8 cellular contexts compared by ENCODE assay signal in the genomic region with DNA sequence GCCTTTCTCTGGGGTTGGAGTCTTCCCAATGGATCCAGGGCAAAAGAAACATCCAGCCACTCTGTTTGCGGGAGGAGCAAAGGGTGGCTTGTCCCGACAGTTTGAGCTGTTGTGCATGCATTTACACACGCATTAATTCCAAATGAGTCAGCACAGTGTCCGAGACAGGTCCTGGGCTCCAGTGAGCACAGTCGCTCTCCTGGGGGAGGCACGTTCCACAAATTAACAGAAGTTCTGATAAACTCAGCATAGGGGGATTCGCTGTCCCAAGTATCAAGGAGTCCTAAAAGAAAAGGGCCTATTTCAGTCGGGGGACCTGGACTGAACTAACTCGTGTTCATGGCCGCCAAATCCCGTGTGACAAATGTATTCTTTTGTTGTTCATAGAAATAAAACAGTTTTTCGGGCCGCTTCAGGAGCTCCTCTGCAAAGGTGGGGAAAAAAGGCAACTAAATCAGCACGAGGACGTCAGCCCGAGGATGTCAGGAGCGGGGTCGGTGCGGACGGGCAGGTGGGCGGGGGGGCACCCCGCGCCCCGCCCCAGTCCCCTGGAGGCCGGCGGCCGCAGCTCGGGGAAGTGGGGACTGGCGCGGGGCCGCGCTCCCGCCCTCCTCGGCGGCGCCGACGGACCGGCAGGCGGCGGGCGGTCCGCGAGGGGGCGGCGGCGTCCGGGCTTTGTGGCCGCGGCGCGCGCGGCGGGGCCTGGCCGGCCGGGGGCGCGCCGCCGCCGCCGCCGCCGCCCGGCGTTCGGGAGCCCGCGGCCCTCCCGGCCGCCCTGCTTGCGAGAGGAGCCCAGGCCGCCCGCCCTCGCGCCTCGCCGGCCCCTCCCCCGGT. TPM values are rescaled to one million over a fixed set of nuclear protein-coding genes. Genes with fewer than 3 reads are reported as not detected.
A peak's percentile ranks its signal among the peaks of the same experiment; 100 is the strongest.
DNase-seq lines count a peak whose midpoint lies in the region; ATAC-seq and TF ChIP-seq lines count a peak whose summit lies in the region.

Gene MSANTD3, plus strand, starts transcription at position 612 of the 834 bp plus-strand sequence. CDS start 14,796 bp downstream, outside the sequence.

- TF ChIP-seq CTCF in IMR-90 (conservative IDR thresholded peaks at IDR 0.05; ENCODE audit: low read depth, low read length), result peak; percentile 31
- TF ChIP-seq CTCF in cardiac muscle cell (IDR thresholded peaks at IDR 0.05; ENCODE audit: low read depth, low read length), result no peak
- no peak for TF ChIP-seq CTCF in parathyroid adenoma (IDR thresholded peaks at IDR 0.05)

- H4K91ac ChIP-seq in IMR-90 (ENCODE audit: insufficient read depth, low read depth, low read length), result peak within 1 kb of the TSS; percentile 96

- peak within 1 kb of the TSS; percentile 42; the same call in 1 of the 2 replicates for H2BK20ac ChIP-seq in IMR-90 (ENCODE audit: low read depth, low read length)

- peak within 1 kb of the TSS; percentile 83 for H2AK5ac ChIP-seq in IMR-90 (ENCODE audit: low read depth, low read length)

- H3K27me3 ChIP-seq in IMR-90 (ENCODE audit: control insufficient read depth, insufficient read depth, low read length) (no peaks in the 10 kb centered on the region), adipocyte (replicated peaks; ENCODE audit: control insufficient read depth, insufficient read depth, low read length) (no peaks in the 10 kb centered on the region), cardiac muscle cell (no peaks in the 10 kb centered on the region), parathyroid adenoma (ENCODE audit: control insufficient read depth, insufficient read depth, low read length) (no peaks in the 10 kb centered on the region)

- H2BK120ac ChIP-seq in IMR-90 (ENCODE audit: low read depth, low read length), result peak within 1 kb of the TSS; percentile 98

- POLR2A ChIA-PET in IMR-90 (lab: Charles Lee; ENCODE audit: unreplicated experiment), result interaction anchor here (0.6 kb wide), 2 partner anchors 428 to 1074 kb away, joined by 5 to 8 read pairs; no protein-coding TSS in a partner anchor

- 0% methylated on average over 17 of the region's 80 CpGs; no CpG with 5 or more reads in 1 of the 2 experiments for WGBS in IMR-90 (ENCODE audit: extremely low coverage in 2 of 2, insufficient read length in 1 of 2), 2 experiments

- H2BK15ac ChIP-seq in IMR-90 (ENCODE audit: low read depth, low read length), result peak within 1 kb of the TSS; percentile 95; the same call in 2 of the 3 replicates

- peak within 1 kb of the TSS; percentile 99 for H3K4ac ChIP-seq in IMR-90 (ENCODE audit: low read depth, low read length)

- DNase-seq in Daoy (ENCODE audit: low read depth) (peak; percentile 89), IMR-90 (peak; percentile 76), SK-N-MC (ENCODE audit: low read depth, low spot score) (no peak), adipocyte (ENCODE audit: low read depth) (peak; percentile 90), cardiac muscle cell (ENCODE audit: low read depth in 1 of 2, low spot score in 1 of 2) (peak; percentile 66 to 89), ureter (ENCODE audit: low spot score) (peak; percentile 55)

- H3K4me1 ChIP-seq in IMR-90 (ENCODE audit: control insufficient read depth, insufficient read depth, low read length), result peaks cover 17% of the 10 kb centered on the region
- peaks cover 37% of the 10 kb centered on the region for H3K4me1 ChIP-seq in adipocyte (ENCODE audit: control insufficient read depth, insufficient read depth, low read length)
- peaks cover 10% of the 10 kb centered on the region for H3K4me1 ChIP-seq in cardiac muscle cell (ENCODE audit: low read depth)
- peaks cover 3% of the 10 kb centered on the region for H3K4me1 ChIP-seq in parathyroid adenoma

- H3K9me1 ChIP-seq in IMR-90 (ENCODE audit: insufficient read depth, low read length), result peaks cover 4% of the 10 kb centered on the region

- H2AK9ac ChIP-seq in IMR-90 (replicated peaks; ENCODE audit: low read depth, low read length, poor library complexity), result peak within 1 kb of the TSS; percentile 79

- peaks cover 6% of the 10 kb centered on the region; the same call in 1 of the 2 replicates for H4K20me1 ChIP-seq in IMR-90 (ENCODE audit: insufficient read depth, low read length)

- H3K79me2 ChIP-seq in parathyroid adenoma, result no peaks in the 10 kb centered on the region

- peak within 1 kb of the TSS; percentile 96 for H3K4me2 ChIP-seq in IMR-90 (ENCODE audit: low read depth, low read length)
- peak within 1 kb of the TSS; percentile 96 for H3K4me2 ChIP-seq in parathyroid adenoma (ENCODE audit: low read length)

- no peaks in the 10 kb centered on the region for H3K9me3 ChIP-seq in IMR-90 (ENCODE audit: control insufficient read depth, insufficient read depth, low read length)
- H3K9me3 ChIP-seq in SK-N-MC (ENCODE audit: low read depth, low read length), result no peaks in the 10 kb centered on the region
- H3K9me3 ChIP-seq in adipocyte (ENCODE audit: control insufficient read depth, low read length), result no peaks in the 10 kb centered on the region
- H3K9me3 ChIP-seq in cardiac muscle cell (ENCODE audit: low read depth), result no peaks in the 10 kb centered on the region
- no peaks in the 10 kb centered on the region for H3K9me3 ChIP-seq in parathyroid adenoma (ENCODE audit: control insufficient read depth, low read length)

- H3K4me3 ChIP-seq in IMR-90 (ENCODE audit: insufficient read depth, low read depth, low read length) (peak within 1 kb of the TSS; percentile 66), SK-N-MC (peak within 1 kb of the TSS; percentile 98), adipocyte (ENCODE audit: low read length) (peak within 1 kb of the TSS; percentile 90), cardiac muscle cell (peak within 1 kb of the TSS; percentile 97), parathyroid adenoma (ENCODE audit: low read depth, low read length) (peak within 1 kb of the TSS; percentile 75)

- H4K5ac ChIP-seq in IMR-90 (ENCODE audit: low read depth, low read length), result peak within 1 kb of the TSS; percentile 82

- in situ Hi-C loops in IMR-90 (cut with MboI; ENCODE audit: low sequenced_read_pairs), result no loop called here

- H3K23ac ChIP-seq in IMR-90 (ENCODE audit: low read depth, low read length), result peak within 1 kb of the TSS; percentile 100

- CTCF ChIA-PET in IMR-90 (lab: Yijun Ruan, JAX), result interaction anchor here (0.6 to 0.8 kb wide), 3 partner anchors 69 to 161 kb away, joined by 3 read pairs; no protein-coding TSS in a partner anchor

- H3K79me1 ChIP-seq in IMR-90 (ENCODE audit: low read depth in 1 of 2, low read length in 2 of 2), result peaks cover 5 to 22% of the 10 kb centered on the region in 2 experiments; a peak in 2 of 4 replicates

- intact Hi-C loops in IMR-90 (cut with micrococcal nuclease), result loop anchor here (1.0 to 10.0 kb wide), 5 partner anchors 74 to 1242 kb away; partner anchors contain the start of genes NR4A3 and TEX10

- H4K8ac ChIP-seq in IMR-90 (ENCODE audit: low read depth in 2 of 2, low read length in 2 of 2), result peak within 1 kb of the TSS; percentile 85 to 96

- H3K36me3 ChIP-seq in IMR-90 (ENCODE audit: control insufficient read depth, insufficient read depth, low read length) (peaks cover 3% of the 10 kb centered on the region; the same call in 1 of the 2 replicates), SK-N-MC (ENCODE audit: insufficient read depth, low read length) (no peaks in the 10 kb centered on the region), adipocyte (ENCODE audit: control insufficient read depth, insufficient read depth, low read length, severe bottlenecking) (no peaks in the 10 kb centered on the region), cardiac muscle cell (no peaks in the 10 kb centered on the region), parathyroid adenoma (ENCODE audit: control insufficient read depth, insufficient read depth, low read length) (no peaks in the 10 kb centered on the region)

- H3K56ac ChIP-seq in IMR-90 (ENCODE audit: extremely low read depth, insufficient read depth, low read length), result peak within 1 kb of the TSS; percentile 95

- peak; percentile 90 for TF ChIP-seq POLR2A in IMR-90 (IDR thresholded peaks at IDR 0.05; ENCODE audit: low read depth, low read length)

- BruUV-seq in IMR-90 (replicated peaks; lab: Mats Ljungman, UMichigan), result no TSS peak

- dilution Hi-C loops in IMR-90 (cut with HindIII; ENCODE audit: low sequenced_read_pairs, unreplicated experiment), result no loop called here

- peak within 1 kb of the TSS; percentile 92 for H3K18ac ChIP-seq in IMR-90 (ENCODE audit: low read depth, low read length)

- H3K14ac ChIP-seq in IMR-90 (replicated peaks; ENCODE audit: low read depth, low read length), result peak within 1 kb of the TSS; percentile 99

- H2AFZ ChIP-seq in IMR-90 (replicated peaks; ENCODE audit: low read length, poor library complexity) (peak within 1 kb of the TSS; percentile 85), parathyroid adenoma (peak within 1 kb of the TSS; percentile 79)

- H3K27ac ChIP-seq in IMR-90 (ENCODE audit: insufficient read depth, low read length), result peak within 1 kb of the TSS; percentile 95
- H3K27ac ChIP-seq in SK-N-MC, result peak within 1 kb of the TSS; percentile 75
- H3K27ac ChIP-seq in cardiac muscle cell, result peak within 1 kb of the TSS; percentile 95
- H3K27ac ChIP-seq in parathyroid adenoma, result peak within 1 kb of the TSS; percentile 7

- ATAC-seq in GM21576 (IDR thresholded peaks at IDR 0.05; ENCODE audit: unreplicated experiment) (peak; percentile 62), IMR-90 (ENCODE audit: low read depth) (peak; percentile 64)

- TF ChIP-seq RAD21 in IMR-90 (IDR thresholded peaks at IDR 0.05; ENCODE audit: low read length), result no peak; the same call in 1 of the 2 replicates

- H3K9ac ChIP-seq in IMR-90 (ENCODE audit: low read depth, low read length) (peak within 1 kb of the TSS; percentile 98), SK-N-MC (ENCODE audit: insufficient read length) (peak within 1 kb of the TSS; percentile 86), adipocyte (ENCODE audit: low read length) (peak within 1 kb of the TSS; percentile 90), parathyroid adenoma (no peak within 1 kb of the TSS)

- peak within 1 kb of the TSS; percentile 95 for H2BK5ac ChIP-seq in IMR-90 (ENCODE audit: low read depth, low read length, poor library complexity, severe bottlenecking)

TF ChIP-seq in IMR-90, 13 proteins besides CTCF, POLR2A, EP300 and RAD21 (continues in another document):
- TF ChIP-seq USF2 (IDR thresholded peaks at IDR 0.05; ENCODE audit: low read depth, low read length) (no peak), MAZ (IDR thresholded peaks at IDR 0.05; ENCODE audit: borderline replicate concordance, low read depth, low read length) (peak; percentile 30; the same call in 1 of the 2 replicates)

RNA-seq across cellular contexts. Expression of gene MSANTD3, which starts in this region (rescaled TPM):
- 150 and 171 TPM in 2 replicates for total RNA-seq in Daoy (2014; rRNA removed; shearing (Covaris generic))
- total RNA-seq in IMR-90 (2012; rRNA removed) (55.9 and 71.1 TPM in 2 replicates), cardiac muscle cell (49.2 and 62.9 TPM in 2 replicates), ureter (12.3 TPM)
- polyA plus RNA-seq in IMR-90 (2012; rRNA removed) (45.3 and 45.5 TPM in 2 replicates), cardiac muscle cell (30.6 and 34.7 TPM in 2 replicates)
- 34.1 and 68.2 TPM in 2 replicates for polyA plus RNA-seq in IMR-90 (2012; cell fraction: cytosol; rRNA removed)
- 13.4 and 55.4 TPM in 2 replicates for polyA plus RNA-seq in IMR-90 (2012; cell fraction: nucleus; rRNA removed; ENCODE audit: low replicate concordance)

Comparison
In these comparisons a context has a peak if more than half of its experiments do, and no peak if none do; other contexts are left out.
1. H3K27ac ChIP-seq: peak in every context shown above with its lines; median percentile 95 in IMR-90; 95 in cardiac muscle cell; 75 in SK-N-MC; 7 in parathyroid adenoma.